Comparison of ENCODE assay signal across 1 cellular context in genomic region chr20:43514062-43514971, GRCh38.
TF ChIP-seq lines count a peak whose summit lies in the region.

No MANE protein-coding gene starts in this region.

TF ChIP-seq in K562, 482 proteins besides CTCF, POLR2A, EP300 and RAD21 (continued from another document):
- TF ChIP-seq MITF (IDR thresholded peaks at IDR 0.05), result no peak
- TF ChIP-seq ZNF77 (CRISPR knock-in tag; IDR thresholded peaks at IDR 0.05), result no peak
- no peak for TF ChIP-seq SRSF7 (optimal IDR thresholded peaks at IDR 0.05; ENCODE audit: low read depth, low read length)
- no peak for TF ChIP-seq FOS (IDR thresholded peaks at IDR 0.05; ENCODE audit: extremely low read depth, insufficient read length)
- TF ChIP-seq SIRT6 (IDR thresholded peaks at IDR 0.05; ENCODE audit: low read depth, low read length), result no peak
- TF ChIP-seq CAMTA2 (CRISPR knock-in tag; conservative IDR thresholded peaks at IDR 0.05), result no peak
- TF ChIP-seq HLTF (IDR thresholded peaks at IDR 0.05), result no peak
- TF ChIP-seq ELF1 (tag; IDR thresholded peaks at IDR 0.05), result peak; percentile 22; the same call in 1 of the 2 replicates
- TF ChIP-seq CTCFL (IDR thresholded peaks at IDR 0.05; ENCODE audit: borderline replicate concordance, insufficient read depth, low read depth, low read length, poor library complexity, severe bottlenecking), result peak; percentile 67
- TF ChIP-seq GTF2A2 (tag; IDR thresholded peaks at IDR 0.05), result no peak
- 0 out of 4 replicates have a peak, but pooled peaks of 1 of the 2 experiments have one; percentile 8 for TF ChIP-seq SIN3A (IDR thresholded peaks at IDR 0.05; ENCODE audit: borderline replicate concordance in 2 of 2, control insufficient read depth in 1 of 2, low read depth in 2 of 2, low read length in 2 of 2)
- TF ChIP-seq ARHGAP35 (IDR thresholded peaks at IDR 0.05; ENCODE audit: partially characterized antibody), result no peak
- no peak for TF ChIP-seq ZNF398 (CRISPR knock-in tag; IDR thresholded peaks at IDR 0.05)
- no peak for TF ChIP-seq COPS2 (conservative IDR thresholded peaks at IDR 0.05)
- peak; percentile 42; the same call in 1 of the 2 replicates for TF ChIP-seq PKNOX1 (IDR thresholded peaks at IDR 0.05)
- peak in 1 of 2 experiments; percentile 26; a peak in 1 of 4 replicates for TF ChIP-seq MAZ (CRISPR knock-in tag; conservative IDR thresholded peaks at IDR 0.05 in 1 of 2, IDR thresholded peaks at IDR 0.05 in 1 of 2)
- TF ChIP-seq EP400 (IDR thresholded peaks at IDR 0.05), result peak; percentile 36; the same call in 1 of the 2 replicates
- TF ChIP-seq NFIC (IDR thresholded peaks at IDR 0.05), result no peak
- TF ChIP-seq EGR1 (conservative IDR thresholded peaks at IDR 0.05), result peak; percentile 64
- TF ChIP-seq SAFB (IDR thresholded peaks at IDR 0.05; ENCODE audit: borderline replicate concordance, low read depth, low read length), result peak; percentile 51; the same call in 1 of the 2 replicates
- no peak for TF ChIP-seq ZNF75A (CRISPR knock-in tag; IDR thresholded peaks at IDR 0.05)
- peak; percentile 28; the same call in 1 of the 2 replicates for TF ChIP-seq MYC (IDR thresholded peaks at IDR 0.05; ENCODE audit: low read depth, low read length)
- TF ChIP-seq MYC (CRISPR knock-in tag; IDR thresholded peaks at IDR 0.05; ENCODE audit: borderline replicate concordance, low read depth), result no peak
- TF ChIP-seq POLR3G (IDR thresholded peaks at IDR 0.05; ENCODE audit: extremely low read depth, insufficient read length, insufficient replicate concordance), result no peak
- TF ChIP-seq HDAC1 (IDR thresholded peaks at IDR 0.05), result peak in 1 of 2 experiments; percentile 60; a peak in 1 of 4 replicates
- peak; percentile 67 for TF ChIP-seq POLR2G (IDR thresholded peaks at IDR 0.05; ENCODE audit: low read depth, low read length)
- peak; percentile 15; the same call in 1 of the 2 replicates for TF ChIP-seq THAP12 (CRISPR knock-in tag; IDR thresholded peaks at IDR 0.05)
- no peak; the same call in 1 of the 2 replicates for TF ChIP-seq ZBTB33 (CRISPR knock-in tag; IDR thresholded peaks at IDR 0.05)
- TF ChIP-seq HDAC2 (IDR thresholded peaks at IDR 0.05), result 0 out of 2 replicates have a peak, but pooled peaks have one; percentile 19
